8 cellular contexts compared by ENCODE assay signal in genomic region chr3:134294302-134294925, GRCh38. TPM values are rescaled to one million over a fixed set of nuclear protein-coding genes. Genes with fewer than 3 reads are reported as not detected.
DNase-seq lines count a peak whose midpoint lies in the region; ATAC-seq lines count a peak whose summit lies in the region.

No MANE protein-coding gene starts in this region.

- intact Hi-C loops in left colon (cut with DNase I, micrococcal nuclease) = loop anchor here in 1 of 2 donors (10.0 kb wide), 1 partner anchor 80 kb away; no protein-coding TSS in a partner anchor

- DNase-seq in activated CD4-positive, alpha-beta T cell treated with anti-CD3 and anti-CD28 coated beads, Interleukin-2, amount 50 U/mL, for 1 hour = peak; percentile 11
- DNase-seq in stimulated activated CD4-positive, alpha-beta T cell treated with anti-CD3 and anti-CD28 coated beads, Interleukin-2, amount 100 ng/mL, for 48 hours = peak; percentile 43 to 45
- DNase-seq in nucleus accumbens (lab: John Stamatoyannopoulos, UW) = no peak
- DNase-seq in effector CD8-positive, alpha-beta T cell (lab: John Stamatoyannopoulos, UW) = no peak
- no peak for DNase-seq in SKM-1 treated with dmso at 0.1 percent for 144 hours (lab: John Stamatoyannopoulos, UW; ENCODE audit: unreplicated experiment)
- DNase-seq in left colon = no peak

- peak; percentile 100 for ATAC-seq in GM19043 (IDR thresholded peaks at IDR 0.05; ENCODE audit: low read depth, unreplicated experiment)
- peak; percentile 99 for ATAC-seq in HG03095 (IDR thresholded peaks at IDR 0.05; ENCODE audit: unreplicated experiment)
- no peak for ATAC-seq in left colon

RNA-seq across cellular contexts. Expression of gene RYK, which starts 43.8 kb away (rescaled TPM):
- total RNA-seq in left colon = 10 to 100 TPM; 33.7 to 38.5 TPM

Comparison
In these comparisons a context has a peak if more than half of its experiments do, and no peak if none do; other contexts are left out.
1. DNase-seq: peak in activated CD4-positive, alpha-beta T cell treated with anti-CD3 and anti-CD28 coated beads, Interleukin-2, amount 50 U/mL, for 1 hour (single experiment) and stimulated activated CD4-positive, alpha-beta T cell treated with anti-CD3 and anti-CD28 coated beads, Interleukin-2, amount 100 ng/mL, for 48 hours (2 of 2); none in nucleus accumbens (0 of 56), effector CD8-positive, alpha-beta T cell (single experiment), SKM-1 treated with dmso at 0.1 percent for 144 hours (single experiment) and left colon (0 of 2).